17 cellular contexts compared by ENCODE assay signal in the genomic region with DNA sequence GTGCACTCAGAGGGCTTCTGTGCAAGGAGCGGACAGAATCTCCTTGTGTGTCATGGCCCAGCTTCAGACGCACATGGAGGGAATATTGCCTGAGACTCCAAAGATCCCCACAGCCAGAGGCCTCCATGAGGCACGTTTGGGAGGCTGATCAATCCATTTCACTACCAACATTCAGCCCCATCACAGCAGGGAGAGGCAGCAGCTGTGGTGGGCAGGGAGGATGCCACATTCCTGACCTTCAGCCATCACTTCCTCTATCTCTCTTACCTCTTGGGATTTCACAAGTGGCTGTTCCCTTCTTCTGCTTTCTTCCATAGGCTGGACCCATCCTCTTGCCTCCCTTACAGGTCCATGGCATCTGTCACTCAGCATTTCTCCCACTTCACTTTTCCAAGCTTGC.
"Had no signal": no experiment of that assay in that cellular context is flagged by ENCODE, and none has a peak within 500 bp of the region (broad histone marks: within the 10 kb centered on the region; RNA-seq: fewer than 3 reads in every experiment).

No MANE protein-coding gene starts in this region.

- ATAC-seq: activated CD8-positive, alpha-beta T cell treated with anti-CD3 and anti-CD28 coated beads, Interleukin-2, amount 10 ng/mL, durations not matched to agents 7 days and 5 days; activated naive CD8-positive, alpha-beta T cell treated with anti-CD3 and anti-CD28 coated beads, Interleukin-2, amount 50 U/mL, for 24 hours; gastrocnemius medialis; heart right ventricle; left ventricle myocardium superior; pancreas had no signal

- DNase-seq: activated CD4-positive, alpha-beta T cell treated with anti-CD3 and anti-CD28 coated beads for 48 hours; activated CD8-positive, alpha-beta memory T cell treated with anti-CD3 and anti-CD28 coated beads, Interleukin-2, amount 50 U/mL, for 48 hours; activated CD8-positive, alpha-beta T cell treated with anti-CD3 and anti-CD28 coated beads, Interleukin-2, amount 10 ng/mL, durations not matched to agents 7 days and 5 days; activated naive CD8-positive, alpha-beta T cell treated with anti-CD3 and anti-CD28 coated beads, Interleukin-2, amount 50 U/mL, for 24 hours; colonic mucosa; effector CD4-positive, alpha-beta T cell; gastrocnemius medialis; heart right ventricle; left ventricle myocardium superior; pancreas; stimulated activated CD4-positive, alpha-beta T cell treated with anti-CD3 and anti-CD28 coated beads, Interleukin-15, amount 100 ng/mL, for 24 hours; stimulated activated CD4-positive, alpha-beta T cell treated with anti-CD3 and anti-CD28 coated beads, Interleukin-4, amount 100 ng/mL, for 24 hours; stomach; T1000; WERI-Rb-1 had no signal

- H3K27me3 ChIP-seq: colonic mucosa, gastrocnemius medialis, heart right ventricle, pancreas, stomach, vagina had no signal

- H3K27ac Mint-ChIP-seq: activated CD8-positive, alpha-beta T cell treated with anti-CD3 and anti-CD28 coated beads, Interleukin-2, amount 10 ng/mL, durations not matched to agents 7 days and 5 days; activated naive CD8-positive, alpha-beta T cell treated with anti-CD3 and anti-CD28 coated beads, Interleukin-2, amount 50 U/mL, for 24 hours had no signal

- H3K4me3 Mint-ChIP-seq: activated CD8-positive, alpha-beta T cell treated with anti-CD3 and anti-CD28 coated beads, Interleukin-2, amount 10 ng/mL, durations not matched to agents 7 days and 5 days; activated naive CD8-positive, alpha-beta T cell treated with anti-CD3 and anti-CD28 coated beads, Interleukin-2, amount 50 U/mL, for 24 hours; neural crest cell had no signal

- H3K27ac ChIP-seq: gastrocnemius medialis, heart right ventricle, pancreas, WERI-Rb-1 had no signal

- H3K9me3 Mint-ChIP-seq: activated naive CD8-positive, alpha-beta T cell treated with anti-CD3 and anti-CD28 coated beads, Interleukin-2, amount 50 U/mL, for 24 hours; neural crest cell had no signal

- H3K36me3 ChIP-seq: colonic mucosa, gastrocnemius medialis, heart right ventricle, pancreas, stomach, vagina, WERI-Rb-1 had no signal

- H3K4me3 ChIP-seq: colonic mucosa, gastrocnemius medialis, heart right ventricle, pancreas, stomach, vagina had no signal

- H3K9me3 ChIP-seq: colonic mucosa, gastrocnemius medialis, heart right ventricle, pancreas, stomach, vagina had no signal

- H3K4me1 ChIP-seq: colonic mucosa had no signal
